Comparison of ENCODE assay signal across 1 cellular context in genomic region chr3:141737828-141738635, GRCh38.
A peak's percentile ranks its signal among the peaks of the same experiment; 100 is the strongest.
TF ChIP-seq lines count a peak whose summit lies in the region.

TSS of gene RNF7 (plus strand) at chr3:141738298. CDS start at chr3:141738342, 44 bp downstream.

TF ChIP-seq in K562, 482 proteins besides CTCF, POLR2A, EP300 and RAD21 (continued from another document and continues in another):
- TF ChIP-seq ZFP91 (CRISPR knock-in tag; IDR thresholded peaks at IDR 0.05) = no peak
- no peak for TF ChIP-seq SNAPC5 (CRISPR knock-in tag; IDR thresholded peaks at IDR 0.05)
- no peak for TF ChIP-seq ZNF717 (CRISPR knock-in tag; IDR thresholded peaks at IDR 0.05)
- TF ChIP-seq ATF3 (IDR thresholded peaks at IDR 0.05) = peak; percentile 97
- TF ChIP-seq ATF3 (CRISPR knock-in tag; conservative IDR thresholded peaks at IDR 0.05) = peak; percentile 80
- TF ChIP-seq HDAC8 (tag; IDR thresholded peaks at IDR 0.05) = no peak
- TF ChIP-seq CBFA2T2 (conservative IDR thresholded peaks at IDR 0.05) = no peak
- TF ChIP-seq KLF16 (IDR thresholded peaks at IDR 0.05) = no peak
- no peak for TF ChIP-seq CBX8 (IDR thresholded peaks at IDR 0.05; ENCODE audit: borderline replicate concordance, extremely low read depth, low read depth, low read length, poor library complexity, severe bottlenecking)
- TF ChIP-seq MAX (CRISPR knock-in tag; IDR thresholded peaks at IDR 0.05) = peak; percentile 74
- TF ChIP-seq ZBTB49 (CRISPR knock-in tag; IDR thresholded peaks at IDR 0.05; ENCODE audit: borderline replicate concordance) = no peak
- TF ChIP-seq SP2 (IDR thresholded peaks at IDR 0.05; ENCODE audit: extremely low read depth, low read depth, low read length, poor library complexity, severe bottlenecking) = no peak
- TF ChIP-seq PRDM10 (IDR thresholded peaks at IDR 0.05; ENCODE audit: partially characterized antibody) = no peak
- TF ChIP-seq TEAD2 (tag; IDR thresholded peaks at IDR 0.05) = no peak
- no peak; the same call in 1 of the 2 replicates for TF ChIP-seq FOXJ2 (tag; IDR thresholded peaks at IDR 0.05)
- TF ChIP-seq ZNF277 (CRISPR knock-in tag; IDR thresholded peaks at IDR 0.05; ENCODE audit: borderline replicate concordance) = no peak
- TF ChIP-seq ESRRB (CRISPR knock-in tag; IDR thresholded peaks at IDR 0.05; ENCODE audit: borderline replicate concordance) = no peak
- TF ChIP-seq CREB3 (tag; conservative IDR thresholded peaks at IDR 0.05; ENCODE audit: low read depth) = 0 out of 2 replicates have a peak, but pooled peaks have one; percentile 18
- peak; percentile 89 for TF ChIP-seq NBN (IDR thresholded peaks at IDR 0.05; ENCODE audit: low read depth)
- TF ChIP-seq SMAD4 (CRISPR knock-in tag; conservative IDR thresholded peaks at IDR 0.05) = peak; percentile 89
- TF ChIP-seq SMARCE1 (IDR thresholded peaks at IDR 0.05) = no peak
- TF ChIP-seq CEBPG (CRISPR knock-in tag; IDR thresholded peaks at IDR 0.05) = no peak
- no peak for TF ChIP-seq CEBPG (tag; conservative IDR thresholded peaks at IDR 0.05 in 1 of 2, IDR thresholded peaks at IDR 0.05 in 1 of 2)
- no peak for TF ChIP-seq NFIX (CRISPR knock-in tag; IDR thresholded peaks at IDR 0.05; ENCODE audit: low read depth)
- TF ChIP-seq NFRKB (IDR thresholded peaks at IDR 0.05; ENCODE audit: low read depth) = peak; percentile 91
- TF ChIP-seq ZSCAN32 (CRISPR knock-in tag; IDR thresholded peaks at IDR 0.05) = no peak
- TF ChIP-seq ZNF507 (tag; conservative IDR thresholded peaks at IDR 0.05) = no peak
- no peak for TF ChIP-seq RBM34 (IDR thresholded peaks at IDR 0.05; ENCODE audit: borderline replicate concordance, insufficient read depth, low read length)
- peak; percentile 98 for TF ChIP-seq CREB1 (IDR thresholded peaks at IDR 0.05)
- peak; percentile 97 for TF ChIP-seq CREB1 (CRISPR knock-in tag; IDR thresholded peaks at IDR 0.05)
- TF ChIP-seq ZC3H8 (IDR thresholded peaks at IDR 0.05) = no peak
- no peak for TF ChIP-seq ZNF354B (CRISPR knock-in tag; IDR thresholded peaks at IDR 0.05)
- no peak for TF ChIP-seq ZNF551 (CRISPR knock-in tag; IDR thresholded peaks at IDR 0.05)
- TF ChIP-seq ZNF384 (IDR thresholded peaks at IDR 0.05; ENCODE audit: low read depth, low read length) = no peak
- peak; percentile 95 for TF ChIP-seq CCNT2 (IDR thresholded peaks at IDR 0.05; ENCODE audit: borderline replicate concordance, extremely low read depth, insufficient read length, low read depth, low read length)
- no peak; the same call in 1 of the 2 replicates for TF ChIP-seq ZNF274 (IDR thresholded peaks at IDR 0.05; ENCODE audit: borderline replicate concordance, low read depth, low read length)
- TF ChIP-seq PRMT5 (CRISPR knock-in tag; IDR thresholded peaks at IDR 0.05) = no peak
- no peak for TF ChIP-seq ATF2 (CRISPR knock-in tag; IDR thresholded peaks at IDR 0.05)
- no peak for TF ChIP-seq ZNF165 (CRISPR knock-in tag; IDR thresholded peaks at IDR 0.05; ENCODE audit: borderline replicate concordance)
- TF ChIP-seq ILF3 (IDR thresholded peaks at IDR 0.05; ENCODE audit: borderline replicate concordance) = peak; percentile 90
- no peak for TF ChIP-seq ZNF77 (CRISPR knock-in tag; IDR thresholded peaks at IDR 0.05)
- no peak for TF ChIP-seq PCBP2 (IDR thresholded peaks at IDR 0.05; ENCODE audit: low read depth, low read length, poor library complexity, severe bottlenecking)
- no peak for TF ChIP-seq NFE2L1 (tag; IDR thresholded peaks at IDR 0.05; ENCODE audit: borderline replicate concordance, low read depth)
- TF ChIP-seq NR4A1 (CRISPR knock-in tag; IDR thresholded peaks at IDR 0.05) = no peak; the same call in 1 of the 2 replicates
- TF ChIP-seq NR4A1 (tag; IDR thresholded peaks at IDR 0.05) = no peak
- peak; percentile 91 for TF ChIP-seq RB1 (IDR thresholded peaks at IDR 0.05; ENCODE audit: low read depth)
- TF ChIP-seq ZNF785 (CRISPR knock-in tag; IDR thresholded peaks at IDR 0.05) = no peak
- no peak for TF ChIP-seq SIRT6 (IDR thresholded peaks at IDR 0.05; ENCODE audit: low read depth, low read length)
- TF ChIP-seq PHB2 (IDR thresholded peaks at IDR 0.05; ENCODE audit: low read depth) = no peak
- peak; percentile 80; the same call in 1 of the 2 replicates for TF ChIP-seq NKRF (IDR thresholded peaks at IDR 0.05; ENCODE audit: borderline replicate concordance)
- TF ChIP-seq TRIM25 (IDR thresholded peaks at IDR 0.05; ENCODE audit: borderline replicate concordance) = no peak
